In genomic region chr3:128491071-128491899, GRCh38 we compare ENCODE assay signal across 15 cellular contexts. TPM values are rescaled to one million over a fixed set of nuclear protein-coding genes. Genes with fewer than 3 reads are reported as not detected.
A peak's percentile ranks its signal among the peaks of the same experiment; 100 is the strongest.
DNase-seq lines count a peak whose midpoint lies in the region; ATAC-seq and TF ChIP-seq lines count a peak whose summit lies in the region.
"Had no signal": no experiment of that assay in that cellular context is flagged by ENCODE, and none has a peak within 500 bp of the region (broad histone marks: within the 10 kb centered on the region; RNA-seq: fewer than 3 reads in every experiment).

No MANE protein-coding gene starts in this region.

- H3K27me3 ChIP-seq in lower lobe of right lung (ENCODE audit: low read depth) = peaks cover 94% of the 10 kb centered on the region

- ATAC-seq in Right ventricle myocardium inferior = no peak
- no peak for ATAC-seq in lower lobe of right lung
- ATAC-seq in HG03521 (IDR thresholded peaks at IDR 0.05; ENCODE audit: unreplicated experiment) = no peak
- ATAC-seq: activated CD4-positive, CD25-positive, alpha-beta regulatory T cell treated with anti-CD3 and anti-CD28 coated beads, Interleukin-2, amount 50 U/mL, for 24 hours; stimulated activated memory B cell treated with anti-CD40 and anti-IgM and Interleukin-4, amounts not matched to agents 10 μg/mL and 1 μg/mL and 100 μg/mL, for 72 hours had no signal

- DNase-seq in cardiac septum (ENCODE audit: low spot score) = peak; percentile 75
- no peak for DNase-seq in Right ventricle myocardium inferior (ENCODE audit: missing footprints)
- peak; percentile 25 to 49 for DNase-seq in activated T-cell treated with anti-CD3 and anti-CD28 coated beads, Interleukin-2, amount 50 U/mL, for 48 hours
- DNase-seq in lower lobe of right lung = no peak
- DNase-seq in ureter (ENCODE audit: low spot score) = peak; percentile 57
- DNase-seq in DMS79 (lab: John Stamatoyannopoulos, UW) = no peak
- no peak for DNase-seq in COLO829 (ENCODE audit: low spot score)
- DNase-seq: Calu3, Karpas-422 had no signal

- H3K27ac ChIP-seq in lower lobe of right lung = peak overlapping the region; percentile 89
- H3K27ac ChIP-seq: hepatocyte had no signal

- H3K4me3 ChIP-seq in lower lobe of right lung = peak overlapping the region; percentile 65
- H3K4me3 ChIP-seq: hepatocyte had no signal

- H3K9me3 ChIP-seq in lower lobe of right lung = no peaks in the 10 kb centered on the region

- intact Hi-C loops in cardiac septum (cut with DNase I) (no loop called here), Right ventricle myocardium inferior (cut with DNase I) (no loop called here), lower lobe of right lung (cut with DNase I) (no loop called here)

- H3K4me1 ChIP-seq in lower lobe of right lung = peaks cover 60% of the 10 kb centered on the region

- no peaks in the 10 kb centered on the region for H3K36me3 ChIP-seq in lower lobe of right lung

- no peak for TF ChIP-seq CTCF in lower lobe of right lung (IDR thresholded peaks at IDR 0.05)

RNA-seq across cellular contexts. Expression of gene GATA2, which starts 1.7 kb away (rescaled TPM):
- total RNA-seq in cardiac septum (15.6 TPM), Right ventricle myocardium inferior (9.1 TPM), lower lobe of right lung (68.3 TPM), ureter (57.8 TPM)

RNA-seq across cellular contexts. Expression of gene DNAJB8, which starts 24.6 kb away (rescaled TPM):
- total RNA-seq in cardiac septum (not detected), Right ventricle myocardium inferior (not detected), lower lobe of right lung (not detected), ureter (not detected)
- total RNA-seq: bronchial epithelial cell, Calu3, hepatocyte, skeletal muscle tissue had no signal

Comparison
In these comparisons a context has a peak if more than half of its experiments do, and no peak if none do; other contexts are left out.
1. DNase-seq: peak in cardiac septum (single experiment), activated T-cell treated with anti-CD3 and anti-CD28 coated beads, Interleukin-2, amount 50 U/mL, for 48 hours (2 of 2) and ureter (single experiment); none in Right ventricle myocardium inferior (single experiment), lower lobe of right lung (single experiment), DMS79 (single experiment) and COLO829 (single experiment).